In genomic region chr2:62112192-62112591, GRCh38 we compare ENCODE assay signal across 1 cellular context.
TF ChIP-seq lines count a peak whose summit lies in the region.

No MANE protein-coding gene starts in this region.

TF ChIP-seq in WTC11, 78 proteins besides CTCF, POLR2A, EP300 and RAD21 (continued from another document):
- TF ChIP-seq ELF4 (CRISPR knock-in tag; IDR thresholded peaks at IDR 0.05; ENCODE audit: low read depth): no peak
- no peak for TF ChIP-seq PREB (CRISPR knock-in tag; IDR thresholded peaks at IDR 0.05; ENCODE audit: borderline replicate concordance)
- TF ChIP-seq ZNF532 (CRISPR knock-in tag; IDR thresholded peaks at IDR 0.05; ENCODE audit: borderline replicate concordance): no peak
- no peak for TF ChIP-seq JUN (CRISPR knock-in tag; IDR thresholded peaks at IDR 0.05)
- no peak for TF ChIP-seq ZNF425 (CRISPR knock-in tag; conservative IDR thresholded peaks at IDR 0.05)
TF ChIP-seq in WTC11: peak in this region for 0.
